In the genomic region with DNA sequence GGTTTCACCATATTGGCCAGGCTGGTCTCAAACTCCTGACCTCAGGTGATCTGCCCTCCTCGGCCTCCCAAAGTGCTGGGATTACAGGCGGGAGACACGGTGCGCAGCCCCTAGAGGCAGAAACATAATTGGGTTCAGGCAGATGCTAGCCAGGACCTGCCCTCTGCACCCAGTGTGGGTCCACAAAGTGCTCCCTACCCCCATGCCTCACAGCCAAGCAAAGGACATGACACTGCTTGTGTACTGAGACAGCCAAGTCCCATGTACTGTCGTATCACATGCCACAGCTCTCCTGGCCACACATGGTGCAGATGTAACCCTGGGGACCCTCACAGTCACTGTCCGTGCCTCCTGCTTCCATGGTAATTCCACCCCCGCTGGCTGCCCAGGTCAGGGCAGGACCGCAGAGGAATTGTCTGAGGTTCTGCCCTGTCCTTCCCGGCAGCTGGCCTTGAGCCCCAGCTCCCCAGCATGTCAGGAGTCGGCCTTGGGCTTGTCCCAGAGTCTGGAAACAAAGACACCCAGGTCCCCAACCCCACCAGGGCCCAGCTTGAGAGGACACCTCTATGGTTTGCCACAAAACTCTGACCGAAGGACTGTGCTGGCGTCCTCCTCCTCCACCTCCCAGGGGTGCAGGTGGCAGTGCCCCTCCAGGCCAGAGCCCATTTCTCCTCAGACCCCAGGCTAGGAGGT, we compare ENCODE assay signal across 28 cellular contexts. TPM values are rescaled to one million over a fixed set of nuclear protein-coding genes. Genes with fewer than 3 reads are reported as not detected.
"Had no signal": no experiment of that assay in that cellular context is flagged by ENCODE, and none has a peak within 500 bp of the region (broad histone marks: within the 10 kb centered on the region; RNA-seq: fewer than 3 reads in every experiment).

No MANE protein-coding gene starts in this region.

- H3K27me3 ChIP-seq: adrenal gland had no signal

- H3K27ac ChIP-seq: adrenal gland, coronary artery, hepatocyte, left ventricle myocardium inferior, stomach had no signal

- H3K4me3 ChIP-seq: adrenal gland, coronary artery, esophagus squamous epithelium, hepatocyte, left ventricle myocardium inferior, mucosa of descending colon, stomach had no signal

- H2AFZ ChIP-seq: hepatocyte had no signal

- H3K79me2 ChIP-seq: hepatocyte had no signal

- H3K36me3 ChIP-seq: adrenal gland, esophagus squamous epithelium, left ventricle myocardium inferior had no signal

- ATAC-seq: activated CD8-positive, alpha-beta T cell treated with anti-CD3 and anti-CD28 coated beads, Interleukin-2, amount 10 ng/mL, durations not matched to agents 7 days and 5 days; mucosa of descending colon; naive thymus-derived CD8-positive, alpha-beta T cell; sciatic nerve had no signal

- DNase-seq: activated B cell treated with CpG ODN at 0.5 μM for 24 hours; activated CD4-positive, alpha-beta T cell treated with anti-CD3 and anti-CD28 coated beads for 48 hours; activated CD8-positive, alpha-beta memory T cell treated with anti-CD3 and anti-CD28 coated beads, Interleukin-2, amount 50 U/mL, for 4 hours; activated CD8-positive, alpha-beta T cell treated with anti-CD3 and anti-CD28 coated beads, Interleukin-2, amount 10 ng/mL, durations not matched to agents 7 days and 5 days; activated effector memory CD4-positive, alpha-beta T cell treated with anti-CD3 and anti-CD28 coated beads, Interleukin-2, amount 50 U/mL, for 16 hours; activated T-cell treated with anti-CD3 and anti-CD28 coated beads, Interleukin-2, amount 50 U/mL, for 48 hours; caudate nucleus; effector CD4-positive, alpha-beta T cell; esophagus squamous epithelium; kidney; left ventricle myocardium inferior; mucosa of descending colon; stomach; SW 1271 had no signal

- H3K9me3 ChIP-seq: adrenal gland, esophagus squamous epithelium, left ventricle myocardium inferior, mucosa of descending colon, stomach had no signal

- H3K27ac Mint-ChIP-seq: activated B cell treated with CpG ODN at 0.5 μM for 24 hours; activated CD8-positive, alpha-beta T cell treated with anti-CD3 and anti-CD28 coated beads, Interleukin-2, amount 10 ng/mL, durations not matched to agents 7 days and 5 days; activated naive CD4-positive, alpha-beta T cell treated with anti-CD3 and anti-CD28 coated beads, Interleukin-2, amount 50 U/mL, for 24 hours; memory B cell had no signal

- H3K9me3 Mint-ChIP-seq: activated naive CD4-positive, alpha-beta T cell treated with anti-CD3 and anti-CD28 coated beads, Interleukin-2, amount 50 U/mL, for 24 hours; naive thymus-derived CD8-positive, alpha-beta T cell had no signal

- FAIRE-seq: endothelial cell of umbilical vein, kidney, TTC549 had no signal

- H3K4me3 Mint-ChIP-seq: activated B cell treated with CpG ODN at 0.5 μM for 24 hours; activated CD8-positive, alpha-beta T cell treated with anti-CD3 and anti-CD28 coated beads, Interleukin-2, amount 10 ng/mL, durations not matched to agents 7 days and 5 days; activated naive CD4-positive, alpha-beta T cell treated with anti-CD3 and anti-CD28 coated beads, Interleukin-2, amount 50 U/mL, for 24 hours; memory B cell had no signal

- H3K4me2 ChIP-seq: hepatocyte had no signal

- H3K36me3 Mint-ChIP-seq: activated naive CD4-positive, alpha-beta T cell treated with anti-CD3 and anti-CD28 coated beads, Interleukin-2, amount 50 U/mL, for 24 hours had no signal

RNA-seq across cellular contexts. Expression of a gene that starts 7.6 kb away (rescaled TPM):
- total RNA-seq: activated B cell treated with CpG ODN at 0.5 μM for 24 hours, endothelial cell of umbilical vein, fibroblast of villous mesenchyme, glomerular endothelial cell, left ventricle myocardium inferior, omental fat pad had no signal
- polyA plus RNA-seq: endothelial cell of umbilical vein had no signal

RNA-seq across cellular contexts. Expression of a gene that starts 21.8 kb away (rescaled TPM):
- total RNA-seq: activated B cell treated with CpG ODN at 0.5 μM for 24 hours; activated CD8-positive, alpha-beta T cell treated with anti-CD3 and anti-CD28 coated beads, Interleukin-2, amount 10 ng/mL, durations not matched to agents 7 days and 5 days; naive thymus-derived CD8-positive, alpha-beta T cell; T-helper 2 cell treated with Interferon-gamma antibody and Interleukin-4, amounts not matched to agents 100 ng/mL and 5 ng/mL, for 36 hours had no signal
- polyA plus RNA-seq: naive thymus-derived CD8-positive, alpha-beta T cell had no signal

RNA-seq across cellular contexts. Expression of a gene that starts 48.1 kb away (rescaled TPM):
- total RNA-seq: activated B cell treated with CpG ODN at 0.5 μM for 24 hours, endothelial cell of umbilical vein, esophagus squamous epithelium, hepatocyte, omental fat pad, sciatic nerve, stomach, urinary bladder had no signal
